Comparison of ENCODE assay signal across 1 cellular context in the genomic region with DNA sequence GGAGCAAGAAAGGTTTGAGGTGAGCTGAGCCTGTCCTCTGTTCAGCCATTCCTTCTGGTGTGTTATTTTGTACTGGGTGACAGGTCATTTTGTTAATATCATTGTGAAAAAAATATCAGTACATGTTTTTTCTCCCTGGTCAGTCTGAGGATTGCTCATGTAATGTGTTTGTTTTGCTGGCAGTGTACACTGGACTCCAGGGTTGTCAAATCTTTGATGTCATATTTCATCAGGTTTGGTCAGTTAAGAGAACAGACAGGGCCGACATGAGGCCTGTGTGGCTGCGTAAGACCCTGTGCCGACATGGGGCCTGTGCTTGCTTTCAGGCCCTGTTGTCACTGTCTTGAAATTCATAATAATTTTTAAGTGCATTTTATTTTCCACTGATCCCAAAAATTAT.
A peak's percentile ranks its signal among the peaks of the same experiment; 100 is the strongest.
TF ChIP-seq lines count a peak whose summit lies in the region.

No MANE protein-coding gene starts in this region.

TF ChIP-seq in HepG2, 621 proteins besides CTCF, POLR2A, EP300 and RAD21 (continued from another document):
- TF ChIP-seq, protein P1, sequence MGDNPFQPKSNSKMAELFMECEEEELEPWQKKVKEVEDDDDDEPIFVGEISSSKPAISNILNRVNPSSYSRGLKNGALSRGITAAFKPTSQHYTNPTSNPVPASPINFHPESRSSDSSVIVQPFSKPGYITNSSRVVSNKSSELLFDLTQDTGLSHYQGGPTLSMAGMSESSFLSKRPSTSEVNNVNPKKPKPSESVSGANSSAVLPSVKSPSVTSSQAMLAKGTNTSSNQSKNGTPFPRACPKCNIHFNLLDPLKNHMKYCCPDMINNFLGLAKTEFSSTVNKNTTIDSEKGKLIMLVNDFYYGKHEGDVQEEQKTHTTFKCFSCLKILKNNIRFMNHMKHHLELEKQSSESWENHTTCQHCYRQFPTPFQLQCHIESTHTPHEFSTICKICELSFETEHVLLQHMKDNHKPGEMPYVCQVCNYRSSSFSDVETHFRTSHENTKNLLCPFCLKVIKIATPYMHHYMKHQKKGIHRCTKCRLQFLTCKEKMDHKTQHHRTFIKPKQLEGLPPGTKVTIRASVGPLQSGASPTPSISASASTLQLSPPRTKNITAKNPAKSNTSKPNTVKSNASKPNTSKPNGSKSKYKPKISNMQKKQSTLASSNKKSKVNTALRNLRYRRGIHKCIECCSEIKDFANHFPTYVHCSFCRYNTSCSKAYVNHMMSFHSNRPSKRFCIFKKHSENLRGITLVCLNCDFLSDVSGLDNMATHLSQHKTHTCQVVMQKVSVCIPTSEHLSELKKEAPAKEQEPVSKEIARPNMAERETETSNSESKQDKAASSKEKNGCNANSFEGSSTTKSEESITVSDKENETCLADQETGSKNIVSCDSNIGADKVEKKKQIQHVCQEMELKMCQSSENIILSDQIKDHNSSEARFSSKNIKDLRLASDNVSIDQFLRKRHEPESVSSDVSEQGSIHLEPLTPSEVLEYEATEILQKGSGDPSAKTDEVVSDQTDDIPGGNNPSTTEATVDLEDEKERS (CRISPR knock-in tag; IDR thresholded peaks at IDR 0.05) = no peak
- no peak for TF ChIP-seq ARID2 (CRISPR knock-in tag; IDR thresholded peaks at IDR 0.05; ENCODE audit: borderline replicate concordance)
- TF ChIP-seq SAP130 (CRISPR knock-in tag; IDR thresholded peaks at IDR 0.05; ENCODE audit: low read depth) = 0 out of 2 replicates have a peak, but pooled peaks have one; percentile 16
- no peak for TF ChIP-seq ZNF24 (IDR thresholded peaks at IDR 0.05)
- TF ChIP-seq SP2 (CRISPR knock-in tag; IDR thresholded peaks at IDR 0.05) = no peak
- TF ChIP-seq ZNF143 (CRISPR knock-in tag; IDR thresholded peaks at IDR 0.05) = no peak
- no peak for TF ChIP-seq SETDB1 (CRISPR knock-in tag; IDR thresholded peaks at IDR 0.05; ENCODE audit: borderline replicate concordance)
- no peak for TF ChIP-seq TRIM22 (IDR thresholded peaks at IDR 0.05)
- 0 out of 2 replicates have a peak, but pooled peaks have one; percentile 26 for TF ChIP-seq BCL6 (CRISPR knock-in tag; IDR thresholded peaks at IDR 0.05)
- TF ChIP-seq NFYC (CRISPR knock-in tag; IDR thresholded peaks at IDR 0.05) = no peak
- TF ChIP-seq, protein P2, sequence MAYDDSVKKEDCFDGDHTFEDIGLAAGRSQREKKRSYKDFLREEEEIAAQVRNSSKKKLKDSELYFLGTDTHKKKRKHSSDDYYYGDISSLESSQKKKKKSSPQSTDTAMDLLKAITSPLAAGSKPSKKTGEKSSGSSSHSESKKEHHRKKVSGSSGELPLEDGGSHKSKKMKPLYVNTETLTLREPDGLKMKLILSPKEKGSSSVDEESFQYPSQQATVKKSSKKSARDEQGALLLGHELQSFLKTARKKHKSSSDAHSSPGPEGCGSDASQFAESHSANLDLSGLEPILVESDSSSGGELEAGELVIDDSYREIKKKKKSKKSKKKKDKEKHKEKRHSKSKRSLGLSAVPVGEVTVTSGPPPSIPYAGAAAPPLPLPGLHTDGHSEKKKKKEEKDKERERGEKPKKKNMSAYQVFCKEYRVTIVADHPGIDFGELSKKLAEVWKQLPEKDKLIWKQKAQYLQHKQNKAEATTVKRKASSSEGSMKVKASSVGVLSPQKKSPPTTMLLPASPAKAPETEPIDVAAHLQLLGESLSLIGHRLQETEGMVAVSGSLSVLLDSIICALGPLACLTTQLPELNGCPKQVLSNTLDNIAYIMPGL (CRISPR knock-in tag; IDR thresholded peaks at IDR 0.05; ENCODE audit: borderline replicate concordance in 1 of 2, low read depth in 1 of 2) = no peak
- TF ChIP-seq ZNF883 (CRISPR knock-in tag; IDR thresholded peaks at IDR 0.05; ENCODE audit: not compliant biosample characterization) = no peak
- TF ChIP-seq, protein P3, sequence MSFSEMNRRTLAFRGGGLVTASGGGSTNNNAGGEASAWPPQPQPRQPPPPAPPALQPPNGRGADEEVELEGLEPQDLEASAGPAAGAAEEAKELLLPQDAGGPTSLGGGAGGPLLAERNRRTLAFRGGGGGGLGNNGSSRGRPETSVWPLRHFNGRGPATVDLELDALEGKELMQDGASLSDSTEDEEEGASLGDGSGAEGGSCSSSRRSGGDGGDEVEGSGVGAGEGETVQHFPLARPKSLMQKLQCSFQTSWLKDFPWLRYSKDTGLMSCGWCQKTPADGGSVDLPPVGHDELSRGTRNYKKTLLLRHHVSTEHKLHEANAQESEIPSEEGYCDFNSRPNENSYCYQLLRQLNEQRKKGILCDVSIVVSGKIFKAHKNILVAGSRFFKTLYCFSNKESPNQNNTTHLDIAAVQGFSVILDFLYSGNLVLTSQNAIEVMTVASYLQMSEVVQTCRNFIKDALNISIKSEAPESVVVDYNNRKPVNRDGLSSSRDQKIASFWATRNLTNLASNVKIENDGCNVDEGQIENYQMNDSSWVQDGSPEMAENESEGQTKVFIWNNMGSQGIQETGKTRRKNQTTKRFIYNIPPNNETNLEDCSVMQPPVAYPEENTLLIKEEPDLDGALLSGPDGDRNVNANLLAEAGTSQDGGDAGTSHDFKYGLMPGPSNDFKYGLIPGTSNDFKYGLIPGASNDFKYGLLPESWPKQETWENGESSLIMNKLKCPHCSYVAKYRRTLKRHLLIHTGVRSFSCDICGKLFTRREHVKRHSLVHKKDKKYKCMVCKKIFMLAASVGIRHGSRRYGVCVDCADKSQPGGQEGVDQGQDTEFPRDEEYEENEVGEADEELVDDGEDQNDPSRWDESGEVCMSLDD (CRISPR knock-in tag; IDR thresholded peaks at IDR 0.05; ENCODE audit: borderline replicate concordance) = no peak
- TF ChIP-seq MEIS1 (CRISPR knock-in tag; IDR thresholded peaks at IDR 0.05; ENCODE audit: borderline replicate concordance) = no peak
- TF ChIP-seq HOXA5 (CRISPR knock-in tag; IDR thresholded peaks at IDR 0.05) = no peak
- TF ChIP-seq SALL1 (CRISPR knock-in tag; IDR thresholded peaks at IDR 0.05) = peak; percentile 20; the same call in 1 of the 2 replicates
- peak in 1 of 2 experiments; percentile 79; a peak in 2 of 4 replicates for TF ChIP-seq ATF4 (CRISPR knock-in tag; IDR thresholded peaks at IDR 0.05)
- TF ChIP-seq ZNF503 (CRISPR knock-in tag; IDR thresholded peaks at IDR 0.05) = no peak
- TF ChIP-seq ELF4 (CRISPR knock-in tag; IDR thresholded peaks at IDR 0.05; ENCODE audit: borderline replicate concordance) = no peak
- TF ChIP-seq ZNF576 (CRISPR knock-in tag; IDR thresholded peaks at IDR 0.05) = no peak
